Comparison of ENCODE assay signal across 27 cellular contexts in the genomic region with DNA sequence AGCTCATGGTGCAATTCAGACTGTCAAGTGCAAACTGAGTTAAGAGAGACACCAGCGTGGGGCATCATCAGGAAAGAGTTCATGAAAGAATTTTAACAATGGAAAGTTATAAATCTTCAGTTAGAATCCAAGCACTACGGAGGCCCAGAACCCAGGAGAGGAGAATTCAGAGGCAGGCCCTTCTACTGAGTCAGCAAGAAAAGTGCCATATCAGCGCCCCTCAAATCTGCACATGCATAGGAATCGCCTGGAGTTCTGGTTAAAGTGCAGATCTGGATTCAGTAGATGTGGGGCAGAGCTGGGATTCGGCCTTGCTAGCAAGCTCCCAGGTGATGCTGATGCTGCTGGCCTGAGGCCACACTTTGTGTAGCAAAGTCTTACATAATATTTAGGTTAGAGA. TPM values are rescaled to one million over a fixed set of nuclear protein-coding genes. Genes with fewer than 3 reads are reported as not detected.
DNase-seq lines count a peak whose midpoint lies in the region; ATAC-seq and TF ChIP-seq lines count a peak whose summit lies in the region.
"Had no signal": no experiment of that assay in that cellular context is flagged by ENCODE, and none has a peak within 500 bp of the region (broad histone marks: within the 10 kb centered on the region; RNA-seq: fewer than 3 reads in every experiment).

No MANE protein-coding gene starts in this region.

- peaks cover 66 to 100% (median 98%) of the 10 kb centered on the region in 10 experiments for H3K4me1 ChIP-seq in BLaER1 treated with 17β-estradiol and CSF1 and Interleukin-3, amounts not matched to agents 10 nM and 100 nM
- H3K4me1 ChIP-seq: Caco-2 had no signal

- H3K36me3 ChIP-seq in BLaER1 treated with 17β-estradiol and CSF1 and Interleukin-3, amounts not matched to agents 10 nM and 100 nM, result peaks cover 10 to 65% (median 34%) of the 10 kb centered on the region in 11 experiments
- H3K36me3 ChIP-seq: heart right ventricle, thoracic aorta had no signal

- no peak overlapping the region for H3K4me3 ChIP-seq in BLaER1 treated with 17β-estradiol and CSF1 and Interleukin-3, amounts not matched to agents 10 nM and 100 nM
- H3K4me3 ChIP-seq: heart right ventricle, thoracic aorta had no signal

- ATAC-seq in activated CD4-positive, alpha-beta T cell treated with anti-CD3 and anti-CD28 coated beads for 36 hours, result no peak
- ATAC-seq in HG02571 (IDR thresholded peaks at IDR 0.05; ENCODE audit: unreplicated experiment), result no peak
- ATAC-seq: activated T-helper 17 cell treated with anti-CD3 and anti-CD28 coated beads, Interleukin-2, amount 50 U/mL, for 72 hours; heart right ventricle; left ventricle myocardium superior; Right ventricle myocardium inferior had no signal

- CTCF ChIA-PET in activated CD4-positive, alpha-beta T cell treated with anti-CD3 and anti-CD28 coated beads, Interleukin-2, amount 10 ng/mL, durations not matched to agents 7 days and 5 days (lab: Charles Lee), result interaction anchor here (0.5 to 1.6 kb wide), 6 partner anchors 11 to 540 kb away, joined by 3 to 6 read pairs (median 3); no protein-coding TSS in a partner anchor
- CTCF ChIA-PET in activated CD4-positive, alpha-beta T cell treated with anti-CD3 and anti-CD28 coated beads for 36 hours (lab: Charles Lee), result no interaction called here

- no peak for DNase-seq in activated CD4-positive, alpha-beta T cell treated with anti-CD3 and anti-CD28 coated beads, Interleukin-2, amount 10 ng/mL, durations not matched to agents 7 days and 5 days
- no peak for DNase-seq in activated CD4-positive, alpha-beta T cell treated with anti-CD3 and anti-CD28 coated beads for 36 hours
- no peak for DNase-seq in activated T-helper 1 cell treated with anti-CD3 and anti-CD28 coated beads, Interleukin-12 subunit alpha, Interleukin-12 subunit beta, Interleukin-2, Interleukin-4 antibody, amounts not matched to agents 30 ng/mL and 10 ng/mL and 1 ng/mL, durations not matched to agents 14 hours and 24 hours and 36 hours (ENCODE audit: low spot score)
- no peak for DNase-seq in nephron progenitor cell
- DNase-seq in stimulated activated CD4-positive, alpha-beta T cell treated with anti-CD3 and anti-CD28 coated beads, Interleukin-4, amount 100 ng/mL, for 1 hour, result no peak
- no peak for DNase-seq in caudate nucleus (lab: John Stamatoyannopoulos, UW)
- DNase-seq: activated CD4-positive, alpha-beta T cell treated with anti-CD3 and anti-CD28 coated beads, Interleukin-2, amount 10 ng/mL, durations not matched to agents 24 days and 14 days; activated naive CD4-positive, alpha-beta T cell treated with anti-CD3 and anti-CD28 coated beads, Interleukin-2, amount 10 ng/mL, durations not matched to agents 7 days and 5 days; AML-193; amygdala; Caco-2; heart right ventricle; KG1; kidney; left ventricle myocardium superior; NCI-H1417; NCI-H2029; NCI-H524; NK-92 treated with Interleukin-12 subunit alpha and Interleukin-12 subunit beta, amount 100 ng/mL, for 24 hours; occipital lobe; stimulated activated CD4-positive, alpha-beta T cell treated with anti-CD3 and anti-CD28 coated beads, Interleukin-15, amount 100 ng/mL, for 24 hours; stimulated activated naive CD4-positive, alpha-beta T cell had no signal

- no peaks in the 10 kb centered on the region for H3K27me3 Mint-ChIP-seq in activated CD4-positive, alpha-beta T cell treated with anti-CD3 and anti-CD28 coated beads, Interleukin-2, amount 10 ng/mL, durations not matched to agents 7 days and 5 days
- no peaks in the 10 kb centered on the region for H3K27me3 Mint-ChIP-seq in activated CD4-positive, alpha-beta T cell treated with anti-CD3 and anti-CD28 coated beads for 36 hours
- no peaks in the 10 kb centered on the region for H3K27me3 Mint-ChIP-seq in activated T-helper 1 cell treated with anti-CD3 and anti-CD28 coated beads, Interleukin-12 subunit alpha, Interleukin-12 subunit beta, Interleukin-2, Interleukin-4 antibody, amounts not matched to agents 30 ng/mL and 10 ng/mL and 1 ng/mL, durations not matched to agents 14 hours and 24 hours and 36 hours (ENCODE audit: insufficient read depth)
- H3K27me3 Mint-ChIP-seq in nephron progenitor cell (ENCODE audit: low read depth, poor library complexity), result peaks cover 3% of the 10 kb centered on the region
- H3K27me3 Mint-ChIP-seq: activated CD4-positive, alpha-beta T cell treated with anti-CD3 and anti-CD28 coated beads, Interleukin-2, amount 10 ng/mL, durations not matched to agents 24 days and 14 days; activated naive CD4-positive, alpha-beta T cell treated with anti-CD3 and anti-CD28 coated beads, Interleukin-2, amount 10 ng/mL, durations not matched to agents 7 days and 5 days; activated T-helper 17 cell treated with anti-CD3 and anti-CD28 coated beads, Interleukin-2, amount 50 U/mL, for 72 hours had no signal

- H4K20me1 ChIP-seq in BLaER1 treated with 17β-estradiol and CSF1 and Interleukin-3, amounts not matched to agents 10 nM and 100 nM, result peaks cover 77 to 100% (median 98%) of the 10 kb centered on the region in 11 experiments; a peak in 21 of 22 replicates

- H3K9me3 Mint-ChIP-seq in activated CD4-positive, alpha-beta T cell treated with anti-CD3 and anti-CD28 coated beads, Interleukin-2, amount 10 ng/mL, durations not matched to agents 7 days and 5 days, result no peaks in the 10 kb centered on the region
- H3K9me3 Mint-ChIP-seq in activated CD4-positive, alpha-beta T cell treated with anti-CD3 and anti-CD28 coated beads for 36 hours (ENCODE audit: low read depth), result no peaks in the 10 kb centered on the region
- no peaks in the 10 kb centered on the region for H3K9me3 Mint-ChIP-seq in activated T-helper 1 cell treated with anti-CD3 and anti-CD28 coated beads, Interleukin-12 subunit alpha, Interleukin-12 subunit beta, Interleukin-2, Interleukin-4 antibody, amounts not matched to agents 30 ng/mL and 10 ng/mL and 1 ng/mL, durations not matched to agents 14 hours and 24 hours and 36 hours
- H3K9me3 Mint-ChIP-seq in nephron progenitor cell, result peaks cover 9% of the 10 kb centered on the region
- H3K9me3 Mint-ChIP-seq: activated CD4-positive, alpha-beta T cell treated with anti-CD3 and anti-CD28 coated beads, Interleukin-2, amount 10 ng/mL, durations not matched to agents 24 days and 14 days; activated naive CD4-positive, alpha-beta T cell treated with anti-CD3 and anti-CD28 coated beads, Interleukin-2, amount 10 ng/mL, durations not matched to agents 7 days and 5 days; activated T-helper 17 cell treated with anti-CD3 and anti-CD28 coated beads, Interleukin-2, amount 50 U/mL, for 72 hours had no signal

- peak overlapping the region; percentile 16 for H3K27ac Mint-ChIP-seq in activated CD4-positive, alpha-beta T cell treated with anti-CD3 and anti-CD28 coated beads, Interleukin-2, amount 10 ng/mL, durations not matched to agents 7 days and 5 days
- no peak overlapping the region for H3K27ac Mint-ChIP-seq in activated CD4-positive, alpha-beta T cell treated with anti-CD3 and anti-CD28 coated beads for 36 hours
- peak overlapping the region; percentile 8 for H3K27ac Mint-ChIP-seq in activated T-helper 1 cell treated with anti-CD3 and anti-CD28 coated beads, Interleukin-12 subunit alpha, Interleukin-12 subunit beta, Interleukin-2, Interleukin-4 antibody, amounts not matched to agents 30 ng/mL and 10 ng/mL and 1 ng/mL, durations not matched to agents 14 hours and 24 hours and 36 hours
- peak overlapping the region; percentile 9 for H3K27ac Mint-ChIP-seq in nephron progenitor cell
- H3K27ac Mint-ChIP-seq: activated CD4-positive, alpha-beta T cell treated with anti-CD3 and anti-CD28 coated beads, Interleukin-2, amount 10 ng/mL, durations not matched to agents 24 days and 14 days; activated naive CD4-positive, alpha-beta T cell treated with anti-CD3 and anti-CD28 coated beads, Interleukin-2, amount 10 ng/mL, durations not matched to agents 7 days and 5 days had no signal

- peaks cover 35% of the 10 kb centered on the region for H3K36me3 Mint-ChIP-seq in activated CD4-positive, alpha-beta T cell treated with anti-CD3 and anti-CD28 coated beads, Interleukin-2, amount 10 ng/mL, durations not matched to agents 7 days and 5 days (ENCODE audit: low read depth)
- no peaks in the 10 kb centered on the region for H3K36me3 Mint-ChIP-seq in activated CD4-positive, alpha-beta T cell treated with anti-CD3 and anti-CD28 coated beads for 36 hours (ENCODE audit: low read depth)
- peaks cover 44% of the 10 kb centered on the region for H3K36me3 Mint-ChIP-seq in activated T-helper 1 cell treated with anti-CD3 and anti-CD28 coated beads, Interleukin-12 subunit alpha, Interleukin-12 subunit beta, Interleukin-2, Interleukin-4 antibody, amounts not matched to agents 30 ng/mL and 10 ng/mL and 1 ng/mL, durations not matched to agents 14 hours and 24 hours and 36 hours (ENCODE audit: low read depth)
- H3K36me3 Mint-ChIP-seq in nephron progenitor cell (ENCODE audit: low read depth), result peaks cover 10% of the 10 kb centered on the region

- no peak overlapping the region for H3K4me3 Mint-ChIP-seq in activated CD4-positive, alpha-beta T cell treated with anti-CD3 and anti-CD28 coated beads, Interleukin-2, amount 10 ng/mL, durations not matched to agents 7 days and 5 days
- H3K4me3 Mint-ChIP-seq in activated CD4-positive, alpha-beta T cell treated with anti-CD3 and anti-CD28 coated beads for 36 hours, result no peak overlapping the region
- peak overlapping the region; percentile 15 for H3K4me3 Mint-ChIP-seq in activated T-helper 1 cell treated with anti-CD3 and anti-CD28 coated beads, Interleukin-12 subunit alpha, Interleukin-12 subunit beta, Interleukin-2, Interleukin-4 antibody, amounts not matched to agents 30 ng/mL and 10 ng/mL and 1 ng/mL, durations not matched to agents 14 hours and 24 hours and 36 hours
- H3K4me3 Mint-ChIP-seq in nephron progenitor cell, result no peak overlapping the region
- H3K4me3 Mint-ChIP-seq: activated naive CD4-positive, alpha-beta T cell treated with anti-CD3 and anti-CD28 coated beads, Interleukin-2, amount 10 ng/mL, durations not matched to agents 7 days and 5 days; activated T-helper 17 cell treated with anti-CD3 and anti-CD28 coated beads, Interleukin-2, amount 50 U/mL, for 72 hours had no signal

- POLR2A ChIA-PET in activated CD4-positive, alpha-beta T cell treated with anti-CD3 and anti-CD28 coated beads, Interleukin-2, amount 10 ng/mL, durations not matched to agents 7 days and 5 days (lab: Charles Lee), result no interaction called here
- POLR2A ChIA-PET in activated CD4-positive, alpha-beta T cell treated with anti-CD3 and anti-CD28 coated beads for 36 hours (lab: Charles Lee), result no interaction called here

- H3K9ac ChIP-seq in BLaER1 treated with 17β-estradiol and CSF1 and Interleukin-3, amounts not matched to agents 10 nM and 100 nM, result no peak overlapping the region

- no peak overlapping the region; a peak in 1 of 22 replicates for H3K27ac ChIP-seq in BLaER1 treated with 17β-estradiol and CSF1 and Interleukin-3, amounts not matched to agents 10 nM and 100 nM
- H3K27ac ChIP-seq in caudate nucleus (ENCODE audit: low read depth, low read length), result no peak overlapping the region
- H3K27ac ChIP-seq: heart right ventricle, thoracic aorta had no signal

- H3K9me3 ChIP-seq in BLaER1 treated with 17β-estradiol and CSF1 and Interleukin-3, amounts not matched to agents 10 nM and 100 nM (replicated peaks in 1 of 11), result peaks cover 0 to 16% (median 10%) of the 10 kb centered on the region in 11 experiments; a peak in 14 of 22 replicates
- H3K9me3 ChIP-seq: Caco-2, thoracic aorta had no signal

- H3K4me1 Mint-ChIP-seq in activated CD4-positive, alpha-beta T cell treated with anti-CD3 and anti-CD28 coated beads, Interleukin-2, amount 10 ng/mL, durations not matched to agents 7 days and 5 days, result peaks cover 84% of the 10 kb centered on the region
- peaks cover 81% of the 10 kb centered on the region for H3K4me1 Mint-ChIP-seq in activated CD4-positive, alpha-beta T cell treated with anti-CD3 and anti-CD28 coated beads for 36 hours
- H3K4me1 Mint-ChIP-seq in activated T-helper 1 cell treated with anti-CD3 and anti-CD28 coated beads, Interleukin-12 subunit alpha, Interleukin-12 subunit beta, Interleukin-2, Interleukin-4 antibody, amounts not matched to agents 30 ng/mL and 10 ng/mL and 1 ng/mL, durations not matched to agents 14 hours and 24 hours and 36 hours (ENCODE audit: low read depth), result peaks cover 89% of the 10 kb centered on the region
- H3K4me1 Mint-ChIP-seq in nephron progenitor cell, result peaks cover 81% of the 10 kb centered on the region

- intact Hi-C loops in activated CD4-positive, alpha-beta T cell treated with anti-CD3 and anti-CD28 coated beads for 36 hours (cut with DNase I, micrococcal nuclease), result no loop called here
- intact Hi-C loops in activated T-helper 1 cell treated with anti-CD3 and anti-CD28 coated beads, Interleukin-12 subunit alpha, Interleukin-12 subunit beta, Interleukin-2, Interleukin-4 antibody, amounts not matched to agents 30 ng/mL and 10 ng/mL and 1 ng/mL, durations not matched to agents 14 hours and 24 hours and 36 hours (cut with micrococcal nuclease), result no loop called here

- no peaks in the 10 kb centered on the region for H3K27me3 ChIP-seq in BLaER1 treated with 17β-estradiol and CSF1 and Interleukin-3, amounts not matched to agents 10 nM and 100 nM
- H3K27me3 ChIP-seq: heart right ventricle had no signal

- H3K4me2 ChIP-seq in BLaER1 treated with 17β-estradiol and CSF1 and Interleukin-3, amounts not matched to agents 10 nM and 100 nM, result peak overlapping the region in 10 of 11 experiments; percentile 12 to 80 (median 51); a peak in 11 of 22 replicates

- no peak for TF ChIP-seq CTCF in nephron progenitor cell (IDR thresholded peaks at IDR 0.05)

RNA-seq across cellular contexts. Expression of a gene that starts 45.9 kb away (rescaled TPM):
- 10 to 100 TPM; 56.4 to 56.6 TPM for total RNA-seq in activated CD4-positive, alpha-beta T cell treated with anti-CD3 and anti-CD28 coated beads, Interleukin-2, amount 10 ng/mL, durations not matched to agents 7 days and 5 days
- total RNA-seq in activated CD4-positive, alpha-beta T cell treated with anti-CD3 and anti-CD28 coated beads for 36 hours, result 10 to 100 TPM; 33.3 to 33.6 TPM
- total RNA-seq in activated T-helper 1 cell treated with anti-CD3 and anti-CD28 coated beads, Interleukin-12 subunit alpha, Interleukin-12 subunit beta, Interleukin-2, Interleukin-4 antibody, amounts not matched to agents 30 ng/mL and 10 ng/mL and 1 ng/mL, durations not matched to agents 14 hours and 24 hours and 36 hours, result 69.8 and 70.7 TPM in 2 replicates
